ENCODE assay signal across 19 cellular contexts in genomic region chr5:87403899-87404298, GRCh38.
"Had no signal": no experiment of that assay in that cellular context is flagged by ENCODE, and none has a peak within 500 bp of the region (broad histone marks: within the 10 kb centered on the region; RNA-seq: fewer than 3 reads in every experiment).

No MANE protein-coding gene starts in this region.

- H3K4me2 ChIP-seq: SK-N-SH had no signal

- H3K27ac Mint-ChIP-seq: IgD-negative memory B cell had no signal

- H3K27me3 Mint-ChIP-seq: IgD-negative memory B cell had no signal

- H3K4me3 Mint-ChIP-seq: IgD-negative memory B cell had no signal

- H3K9ac ChIP-seq: SK-N-SH had no signal

- DNase-seq: Karpas-422, KG1, MG63, NCI-H1092, NCI-H1105 treated with DMSO at 0.1 percent for 48 hours, NCI-H1417 treated with DMSO at 0.1 percent for 48 hours, NCI-H146, NCI-H1694 treated with DMSO at 0.1 percent for 48 hours, NCI-H1930, NCI-H2081, NCI-H2107, NCI-H2227 treated with DMSO at 0.1 percent for 48 hours, NCI-H524, NCI-H526 treated with DMSO at 0.1 percent for 48 hours, NCI-H748 treated with DMSO at 0.1 percent for 48 hours, RPMI8226, SHP77, SK-N-SH had no signal

- H3K4me3 ChIP-seq: MG63 had no signal

- H3K9me3 ChIP-seq: MG63, SK-N-SH had no signal

- H3K27me3 ChIP-seq: MG63 had no signal
